In the genomic region with DNA sequence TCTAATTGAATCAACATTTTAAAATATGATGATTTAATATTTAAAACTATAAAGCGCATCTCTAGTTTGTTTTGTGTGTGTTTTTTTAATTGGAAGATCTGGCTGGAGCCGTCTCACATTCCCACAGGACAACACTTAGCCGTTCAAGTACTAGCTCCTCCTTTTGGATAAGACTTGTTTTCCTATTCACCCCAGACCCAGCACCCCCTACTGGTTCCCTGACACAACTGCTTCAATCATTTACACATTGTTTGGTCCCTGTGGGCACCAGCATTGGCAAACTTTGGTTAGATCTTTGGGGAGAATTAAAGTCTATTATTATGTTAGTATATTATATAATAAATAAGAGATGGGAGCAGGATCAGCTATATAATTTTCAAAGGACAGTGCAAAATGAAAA, we compare ENCODE assay signal across 9 cellular contexts. TPM values are rescaled to one million over a fixed set of nuclear protein-coding genes. Genes with fewer than 3 reads are reported as not detected.
DNase-seq lines count a peak whose midpoint lies in the region; ATAC-seq, FAIRE-seq and TF ChIP-seq lines count a peak whose summit lies in the region.
"Had no signal": no experiment of that assay in that cellular context is flagged by ENCODE, and none has a peak within 500 bp of the region (broad histone marks: within the 10 kb centered on the region; RNA-seq: fewer than 3 reads in every experiment).

No MANE protein-coding gene starts in this region.

- in situ Hi-C loops in brain microvascular endothelial cell (cut with HindIII; ENCODE audit: low pct_ligation_motif_present, low sequenced_read_pairs): no loop called here

- no peak overlapping the region for H3K4me3 Mint-ChIP-seq in activated CD4-positive, alpha-beta T cell treated with anti-CD3 and anti-CD28 coated beads for 36 hours
- H3K4me3 Mint-ChIP-seq: CD4-positive, alpha-beta memory T cell had no signal

- CTCF ChIA-PET in activated CD4-positive, alpha-beta T cell treated with anti-CD3 and anti-CD28 coated beads for 36 hours (lab: Charles Lee): interaction anchor here (1.2 to 2.3 kb wide), 3 partner anchors 9 to 34 kb away, joined by 4 to 8 read pairs (median 4); partner anchors contain the start of genes CRYZ and TYW3

- POLR2A ChIA-PET in activated CD4-positive, alpha-beta T cell treated with anti-CD3 and anti-CD28 coated beads for 36 hours (lab: Charles Lee): no interaction called here

- H3K4me1 ChIP-seq in small intestine (ENCODE audit: control insufficient read depth in 2 of 2, insufficient read depth in 1 of 2, low read depth in 1 of 2, low read length in 1 of 2): no peaks in the 10 kb centered on the region

- peaks cover 22% of the 10 kb centered on the region for H3K36me3 Mint-ChIP-seq in activated CD4-positive, alpha-beta T cell treated with anti-CD3 and anti-CD28 coated beads for 36 hours (ENCODE audit: low read depth)

- peaks cover 13% of the 10 kb centered on the region for H3K4me1 Mint-ChIP-seq in activated CD4-positive, alpha-beta T cell treated with anti-CD3 and anti-CD28 coated beads for 36 hours

- intact Hi-C loops in activated CD4-positive, alpha-beta T cell treated with anti-CD3 and anti-CD28 coated beads for 36 hours (cut with DNase I, micrococcal nuclease): loop anchor here in 1 of 2 experiments (10.0 kb wide), 2 partner anchors 957 to 1017 kb away; partner anchors contain the start of genes ACADM and RABGGTB

- no peaks in the 10 kb centered on the region for H3K9me3 ChIP-seq in small intestine (ENCODE audit: control insufficient read depth, low read depth)

- no peak overlapping the region for H3K27ac Mint-ChIP-seq in activated CD4-positive, alpha-beta T cell treated with anti-CD3 and anti-CD28 coated beads for 36 hours
- H3K27ac Mint-ChIP-seq: CD4-positive, alpha-beta memory T cell had no signal

- peaks cover 2% of the 10 kb centered on the region for H3K27me3 Mint-ChIP-seq in activated CD4-positive, alpha-beta T cell treated with anti-CD3 and anti-CD28 coated beads for 36 hours

- 73 to 87% (median 80%) methylated on average over 3 of the region's 3 CpGs for WGBS in small intestine, 3 donors

- peak; percentile 63 for TF ChIP-seq CTCF in brain microvascular endothelial cell (IDR thresholded peaks at IDR 0.05; ENCODE audit: low read depth, low read length, missing control alignments)

- H3K4me3 ChIP-seq in brain microvascular endothelial cell (ENCODE audit: low read depth, low read length): no peak overlapping the region
- no peak overlapping the region for H3K4me3 ChIP-seq in small intestine (ENCODE audit: low read depth in 1 of 2, low read length in 2 of 2)

- ATAC-seq in activated CD4-positive, alpha-beta T cell treated with anti-CD3 and anti-CD28 coated beads for 36 hours: no peak
- no peak for ATAC-seq in GM21576 (IDR thresholded peaks at IDR 0.05; ENCODE audit: unreplicated experiment)
- ATAC-seq in GM19035 (IDR thresholded peaks at IDR 0.05; ENCODE audit: unreplicated experiment): no peak

- no peaks in the 10 kb centered on the region for H3K27me3 ChIP-seq in brain microvascular endothelial cell (replicated peaks)
- no peaks in the 10 kb centered on the region for H3K27me3 ChIP-seq in small intestine (ENCODE audit: control insufficient read depth in 2 of 2, insufficient read depth in 2 of 2, low read length in 2 of 2)

- DNase-seq in activated CD4-positive, alpha-beta T cell treated with anti-CD3 and anti-CD28 coated beads for 36 hours: peak; percentile 18
- DNase-seq in activated CD4-positive, alpha-beta T cell treated with anti-CD3 and anti-CD28 coated beads for 4 hours: no peak
- DNase-seq in HT-29 (ENCODE audit: low spot score): peak; percentile 8
- peak; percentile 11 for DNase-seq in brain microvascular endothelial cell
- peak; percentile 20 for DNase-seq in small intestine
- no peak for DNase-seq in DMS79 (lab: John Stamatoyannopoulos, UW)
- DNase-seq: CD4-positive, alpha-beta memory T cell had no signal

- H3K27ac ChIP-seq in brain microvascular endothelial cell (no peak overlapping the region), small intestine (ENCODE audit: low read depth in 1 of 2, low read length in 1 of 2) (no peak overlapping the region)

- no peak for FAIRE-seq in small intestine (lab: Jason Lieb, UNC)

- no peaks in the 10 kb centered on the region for H3K9me3 Mint-ChIP-seq in activated CD4-positive, alpha-beta T cell treated with anti-CD3 and anti-CD28 coated beads for 36 hours (ENCODE audit: low read depth)
- H3K9me3 Mint-ChIP-seq: CD4-positive, alpha-beta memory T cell had no signal

- H3K36me3 ChIP-seq in brain microvascular endothelial cell (replicated peaks) (peaks cover 4% of the 10 kb centered on the region), small intestine (ENCODE audit: control insufficient read depth in 2 of 2, insufficient read depth in 2 of 2, low read length in 2 of 2) (peaks cover 2 to 4% of the 10 kb centered on the region in 2 donors)

RNA-seq across cellular contexts. Expression of gene TYW3, which starts 34.5 kb away (rescaled TPM):
- 10 to 100 TPM; 29.9 to 33.7 TPM for total RNA-seq in activated CD4-positive, alpha-beta T cell treated with anti-CD3 and anti-CD28 coated beads for 36 hours
- 7.7 and 10.8 TPM in 2 replicates for total RNA-seq in HT-29 (2014; rRNA removed; shearing (Covaris generic))
- polyA plus RNA-seq in small intestine: 10 to 100 TPM; 11.0 to 11.6 (median 11.2) TPM

RNA-seq across cellular contexts. Expression of gene CRYZ, which starts 34.6 kb away (rescaled TPM):
- 10 to 100 TPM; 26.7 to 34.2 TPM for total RNA-seq in activated CD4-positive, alpha-beta T cell treated with anti-CD3 and anti-CD28 coated beads for 36 hours
- total RNA-seq in HT-29 (2014; rRNA removed; shearing (Covaris generic)): 66.0 and 67.1 TPM in 2 replicates
- 100 to 1,000 TPM in 1 of 3 donors, 10 to 100 TPM in 2; 28.7 to 157 (median 92.1) TPM for polyA plus RNA-seq in small intestine

Comparison
In these comparisons a context has a peak if more than half of its experiments do, and no peak if none do; other contexts are left out.
1. DNase-seq: peak in activated CD4-positive, alpha-beta T cell treated with anti-CD3 and anti-CD28 coated beads for 36 hours (single experiment), HT-29 (single experiment), brain microvascular endothelial cell (single experiment) and small intestine (single experiment); none in activated CD4-positive, alpha-beta T cell treated with anti-CD3 and anti-CD28 coated beads for 4 hours (0 of 2) and DMS79 (single experiment).